Comparison of ENCODE assay signal across 18 cellular contexts in genomic region chr5:150788974-150789373, GRCh38. TPM values are rescaled to one million over a fixed set of nuclear protein-coding genes. Genes with fewer than 3 reads are reported as not detected.
DNase-seq lines count a peak whose midpoint lies in the region; ATAC-seq and TF ChIP-seq lines count a peak whose summit lies in the region.
"Had no signal": no experiment of that assay in that cellular context is flagged by ENCODE, and none has a peak within 500 bp of the region (broad histone marks: within the 10 kb centered on the region; RNA-seq: fewer than 3 reads in every experiment).

No MANE protein-coding gene starts in this region.

- H3K9me3 ChIP-seq in ascending aorta (no peaks in the 10 kb centered on the region), endodermal cell (ENCODE audit: control insufficient read depth, low read length) (peaks cover 16% of the 10 kb centered on the region)
- H3K9me3 ChIP-seq: thyroid gland had no signal

- H3K27ac ChIP-seq in ascending aorta (peak overlapping the region; percentile 21 to 97), endodermal cell (ENCODE audit: low read depth, low read length) (no peak overlapping the region)
- H3K27ac ChIP-seq: thyroid gland, WERI-Rb-1 had no signal

- peaks cover 62% of the 10 kb centered on the region for H3K4me1 Mint-ChIP-seq in activated CD4-positive, alpha-beta T cell treated with anti-CD3 and anti-CD28 coated beads, Interleukin-2, amount 10 ng/mL, durations not matched to agents 24 days and 14 days
- peaks cover 85% of the 10 kb centered on the region for H3K4me1 Mint-ChIP-seq in HFFc6 (ENCODE audit: low read depth)
- H3K4me1 Mint-ChIP-seq in nephron = peaks cover 38% of the 10 kb centered on the region
- H3K4me1 Mint-ChIP-seq in endodermal cell = peaks cover 22% of the 10 kb centered on the region

- H3K4me1 ChIP-seq in ascending aorta = peaks cover 3 to 52% of the 10 kb centered on the region in 2 donors
- peaks cover 4% of the 10 kb centered on the region for H3K4me1 ChIP-seq in endodermal cell (ENCODE audit: control insufficient read depth, insufficient read depth, low read length)

- no peak overlapping the region for H3K4me3 ChIP-seq in ascending aorta
- no peak overlapping the region for H3K4me3 ChIP-seq in endodermal cell (ENCODE audit: low read length)
- H3K4me3 ChIP-seq: lung, thyroid gland had no signal

- TF ChIP-seq CTCF in HFFc6 (IDR thresholded peaks at IDR 0.05) (no peak), ascending aorta (IDR thresholded peaks at IDR 0.05) (no peak), nephron (IDR thresholded peaks at IDR 0.05; ENCODE audit: unreplicated experiment in 3 of 3) (no peak), endodermal cell (conservative IDR thresholded peaks at IDR 0.05) (no peak)

- no peaks in the 10 kb centered on the region for H3K27me3 Mint-ChIP-seq in activated CD4-positive, alpha-beta T cell treated with anti-CD3 and anti-CD28 coated beads, Interleukin-2, amount 10 ng/mL, durations not matched to agents 24 days and 14 days
- H3K27me3 Mint-ChIP-seq in HFFc6 (ENCODE audit: insufficient read depth) = no peaks in the 10 kb centered on the region; the same call in 1 of the 2 replicates
- no peaks in the 10 kb centered on the region for H3K27me3 Mint-ChIP-seq in nephron (ENCODE audit: low read depth)
- no peaks in the 10 kb centered on the region for H3K27me3 Mint-ChIP-seq in endodermal cell (ENCODE audit: insufficient read depth)

- H3K27me3 ChIP-seq in ascending aorta (no peaks in the 10 kb centered on the region), endodermal cell (ENCODE audit: control insufficient read depth, insufficient read depth, low read length, poor library complexity, severe bottlenecking) (no peaks in the 10 kb centered on the region)
- H3K27me3 ChIP-seq: thyroid gland had no signal

- peak overlapping the region; percentile 82 for H3K4me3 Mint-ChIP-seq in activated CD4-positive, alpha-beta T cell treated with anti-CD3 and anti-CD28 coated beads, Interleukin-2, amount 10 ng/mL, durations not matched to agents 24 days and 14 days
- peak overlapping the region; percentile 83 for H3K4me3 Mint-ChIP-seq in HFFc6
- peak overlapping the region in 1 of 3 experiments; percentile 44 for H3K4me3 Mint-ChIP-seq in nephron
- no peak overlapping the region for H3K4me3 Mint-ChIP-seq in endodermal cell

- ATAC-seq in GM21717 (IDR thresholded peaks at IDR 0.05; ENCODE audit: unreplicated experiment) = no peak

- H3K36me3 ChIP-seq in ascending aorta (no peaks in the 10 kb centered on the region), endodermal cell (ENCODE audit: control insufficient read depth, insufficient read depth, low read length) (no peaks in the 10 kb centered on the region)
- H3K36me3 ChIP-seq: thyroid gland, WERI-Rb-1 had no signal

- intact Hi-C loops in activated CD4-positive, alpha-beta T cell treated with anti-CD3 and anti-CD28 coated beads, Interleukin-2, amount 10 ng/mL, durations not matched to agents 24 days and 14 days (cut with micrococcal nuclease) = loop anchor here (2.0 kb wide), 1 partner anchor 368 kb away; the partner anchor contains the start of gene ANXA6
- intact Hi-C loops in ascending aorta (cut with DNase I) = loop anchor here (10.0 kb wide), 3 partner anchors 304 to 886 kb away; partner anchors contain the start of gene PDGFRB

- peak overlapping the region; percentile 84 for H3K27ac Mint-ChIP-seq in activated CD4-positive, alpha-beta T cell treated with anti-CD3 and anti-CD28 coated beads, Interleukin-2, amount 10 ng/mL, durations not matched to agents 24 days and 14 days
- H3K27ac Mint-ChIP-seq in HFFc6 (peak overlapping the region; percentile 90), nephron (peak overlapping the region; percentile 44 to 85 (median 76)), endodermal cell (no peak overlapping the region)

- H3K9me3 Mint-ChIP-seq in activated CD4-positive, alpha-beta T cell treated with anti-CD3 and anti-CD28 coated beads, Interleukin-2, amount 10 ng/mL, durations not matched to agents 24 days and 14 days = peaks cover 14% of the 10 kb centered on the region
- H3K9me3 Mint-ChIP-seq in HFFc6 (no peaks in the 10 kb centered on the region), nephron (peaks cover 3% of the 10 kb centered on the region), endodermal cell (peaks cover 12% of the 10 kb centered on the region)

- H3K36me3 Mint-ChIP-seq in activated CD4-positive, alpha-beta T cell treated with anti-CD3 and anti-CD28 coated beads, Interleukin-2, amount 10 ng/mL, durations not matched to agents 24 days and 14 days (ENCODE audit: low read depth) = peaks cover 28% of the 10 kb centered on the region
- peaks cover 21% of the 10 kb centered on the region for H3K36me3 Mint-ChIP-seq in HFFc6 (ENCODE audit: low read depth)
- peaks cover 16% of the 10 kb centered on the region for H3K36me3 Mint-ChIP-seq in nephron (ENCODE audit: low read depth)
- peaks cover 5% of the 10 kb centered on the region for H3K36me3 Mint-ChIP-seq in endodermal cell (ENCODE audit: low read depth)

- H3K9ac ChIP-seq in endodermal cell (ENCODE audit: extremely low read depth, low read length, poor library complexity, severe bottlenecking) = no peak overlapping the region

- no peak for DNase-seq in activated CD4-positive, alpha-beta T cell treated with anti-CD3 and anti-CD28 coated beads, Interleukin-2, amount 10 ng/mL, durations not matched to agents 24 days and 14 days
- no peak for DNase-seq in activated CD4-positive, alpha-beta T cell treated with anti-CD3 and anti-CD28 coated beads for 1 hour
- no peak for DNase-seq in HFFc6
- DNase-seq in ascending aorta (ENCODE audit: low spot score in 2 of 2) = no peak
- DNase-seq in stimulated activated naive CD4-positive, alpha-beta T cell (lab: John Stamatoyannopoulos, UW) = no peak
- no peak for DNase-seq in endodermal cell
- DNase-seq: activated T-cell treated with anti-CD3 and anti-CD28 coated beads, Interleukin-2, amount 50 U/mL, for 1 hour; HCEC 1CT; hippocampal formation; NCI-H2171; nucleus accumbens; stimulated activated CD4-positive, alpha-beta T cell treated with anti-CD3 and anti-CD28 coated beads, Interleukin-12 subunit alpha, Interleukin-12 subunit beta, amount 100 ng/mL, for 4 hours; thyroid gland; WERI-Rb-1 had no signal

RNA-seq across cellular contexts. Expression of gene SMIM3, which starts 10.4 kb away (rescaled TPM):
- 13.8 and 16.6 TPM in 2 replicates for total RNA-seq in activated CD4-positive, alpha-beta T cell treated with anti-CD3 and anti-CD28 coated beads, Interleukin-2, amount 10 ng/mL, durations not matched to agents 24 days and 14 days
- total RNA-seq in HFFc6 (2021; fragmentation: NEBNext Ultra II Directional; extraction: Animal tissue kit (Norgen Biotek cat#: 25700)) = 10 to 100 TPM; 32.5 to 51.1 (median 37.9) TPM
- total RNA-seq in ascending aorta (52.4 TPM), endodermal cell (1 to 10 TPM; 6.3 to 9.0 TPM)
- polyA plus RNA-seq in endodermal cell (2013, experiment 1 of 2) = 9.3 TPM
- polyA plus RNA-seq in endodermal cell (2013, experiment 2 of 2) = 6.3 TPM

RNA-seq across cellular contexts. Expression of gene DCTN4, which starts 30.2 kb away (rescaled TPM):
- total RNA-seq in activated CD4-positive, alpha-beta T cell treated with anti-CD3 and anti-CD28 coated beads, Interleukin-2, amount 10 ng/mL, durations not matched to agents 24 days and 14 days = 43.9 and 44.8 TPM in 2 replicates
- total RNA-seq in HFFc6 (2021; fragmentation: NEBNext Ultra II Directional; extraction: Animal tissue kit (Norgen Biotek cat#: 25700)) = 10 to 100 TPM; 60.1 to 76.9 (median 68.7) TPM
- 28.1 TPM for total RNA-seq in ascending aorta
- total RNA-seq in endodermal cell = 10 to 100 TPM; 51.5 to 64.3 TPM
- 67.7 TPM for polyA plus RNA-seq in endodermal cell (2013, experiment 1 of 2)
- polyA plus RNA-seq in endodermal cell (2013, experiment 2 of 2) = 58.3 TPM

RNA-seq across cellular contexts. Expression of gene IRGM, which starts 57.3 kb away (rescaled TPM):
- total RNA-seq in activated CD4-positive, alpha-beta T cell treated with anti-CD3 and anti-CD28 coated beads, Interleukin-2, amount 10 ng/mL, durations not matched to agents 24 days and 14 days = 0.91 and 1.2 TPM in 2 replicates
- not detected for total RNA-seq in HFFc6 (2021; fragmentation: NEBNext Ultra II Directional; extraction: Animal tissue kit (Norgen Biotek cat#: 25700))
- total RNA-seq in ascending aorta = not detected
- total RNA-seq in endodermal cell = not detected
- polyA plus RNA-seq in endodermal cell (2013, experiment 1 of 2) = not detected
- not detected for polyA plus RNA-seq in endodermal cell (2013, experiment 2 of 2)
- total RNA-seq: cardiac septum, lung had no signal
